Comparison of ENCODE assay signal across 9 cellular contexts in genomic region chr7:124276005-124276606, GRCh38.
A peak's percentile ranks its signal among the peaks of the same experiment; 100 is the strongest.
DNase-seq lines count a peak whose midpoint lies in the region; ATAC-seq and TF ChIP-seq lines count a peak whose summit lies in the region.
"Had no signal": no experiment of that assay in that cellular context is flagged by ENCODE, and none has a peak within 500 bp of the region (broad histone marks: within the 10 kb centered on the region; RNA-seq: fewer than 3 reads in every experiment).

No MANE protein-coding gene starts in this region.

- no peak overlapping the region for H3K4me3 ChIP-seq in fibroblast of mammary gland (ENCODE audit: control insufficient read depth, low read depth, low read length)
- H3K4me3 ChIP-seq: tibial nerve had no signal

- CTCF ChIA-PET in activated CD4-positive, alpha-beta memory T cell treated with anti-CD3 and anti-CD28 coated beads, Interleukin-2, amount 10 ng/mL, durations not matched to agents 7 days and 5 days (lab: Charles Lee): no interaction called here

- H3K9me3 Mint-ChIP-seq in activated CD4-positive, alpha-beta memory T cell treated with anti-CD3 and anti-CD28 coated beads, Interleukin-2, amount 10 ng/mL, durations not matched to agents 7 days and 5 days: peaks cover 9% of the 10 kb centered on the region
- no peaks in the 10 kb centered on the region for H3K9me3 Mint-ChIP-seq in activated T-helper 2 cell treated with anti-CD3 and anti-CD28 coated beads, Interferon-gamma antibody, Interleukin-2, Interleukin-4, amounts not matched to agents 10 μg/mL and 5 μg/mL and 100 μg/mL, durations not matched to agents 14 hours and 24 hours and 36 hours

- H3K4me1 Mint-ChIP-seq in activated CD4-positive, alpha-beta memory T cell treated with anti-CD3 and anti-CD28 coated beads, Interleukin-2, amount 10 ng/mL, durations not matched to agents 7 days and 5 days: no peaks in the 10 kb centered on the region
- no peaks in the 10 kb centered on the region for H3K4me1 Mint-ChIP-seq in activated T-helper 2 cell treated with anti-CD3 and anti-CD28 coated beads, Interferon-gamma antibody, Interleukin-2, Interleukin-4, amounts not matched to agents 10 μg/mL and 5 μg/mL and 100 μg/mL, durations not matched to agents 14 hours and 24 hours and 36 hours (ENCODE audit: low read depth)

- no peaks in the 10 kb centered on the region for H3K36me3 Mint-ChIP-seq in activated CD4-positive, alpha-beta memory T cell treated with anti-CD3 and anti-CD28 coated beads, Interleukin-2, amount 10 ng/mL, durations not matched to agents 7 days and 5 days (ENCODE audit: low read depth)
- no peaks in the 10 kb centered on the region for H3K36me3 Mint-ChIP-seq in activated T-helper 2 cell treated with anti-CD3 and anti-CD28 coated beads, Interferon-gamma antibody, Interleukin-2, Interleukin-4, amounts not matched to agents 10 μg/mL and 5 μg/mL and 100 μg/mL, durations not matched to agents 14 hours and 24 hours and 36 hours (ENCODE audit: low read depth)

- H3K4me3 Mint-ChIP-seq in activated CD4-positive, alpha-beta memory T cell treated with anti-CD3 and anti-CD28 coated beads, Interleukin-2, amount 10 ng/mL, durations not matched to agents 7 days and 5 days: no peak overlapping the region
- no peak overlapping the region for H3K4me3 Mint-ChIP-seq in activated T-helper 2 cell treated with anti-CD3 and anti-CD28 coated beads, Interferon-gamma antibody, Interleukin-2, Interleukin-4, amounts not matched to agents 10 μg/mL and 5 μg/mL and 100 μg/mL, durations not matched to agents 14 hours and 24 hours and 36 hours (ENCODE audit: low read depth)

- H3K27me3 Mint-ChIP-seq in activated CD4-positive, alpha-beta memory T cell treated with anti-CD3 and anti-CD28 coated beads, Interleukin-2, amount 10 ng/mL, durations not matched to agents 7 days and 5 days: no peaks in the 10 kb centered on the region
- H3K27me3 Mint-ChIP-seq in activated T-helper 2 cell treated with anti-CD3 and anti-CD28 coated beads, Interferon-gamma antibody, Interleukin-2, Interleukin-4, amounts not matched to agents 10 μg/mL and 5 μg/mL and 100 μg/mL, durations not matched to agents 14 hours and 24 hours and 36 hours (ENCODE audit: low read depth): no peaks in the 10 kb centered on the region

- POLR2A ChIA-PET in activated CD4-positive, alpha-beta memory T cell treated with anti-CD3 and anti-CD28 coated beads, Interleukin-2, amount 10 ng/mL, durations not matched to agents 7 days and 5 days (lab: Charles Lee): no interaction called here

- DNase-seq in Caki2 (ENCODE audit: low read depth): peak; percentile 18
- peak; percentile 2 for DNase-seq in NCI-H748 treated with DMSO at 0.1 percent for 48 hours (lab: John Stamatoyannopoulos, UW)
- DNase-seq in fibroblast of mammary gland (ENCODE audit: low read depth): no peak
- DNase-seq in activated CD4-positive, alpha-beta memory T cell treated with anti-CD3 and anti-CD28 coated beads, Interleukin-2, amount 10 ng/mL, durations not matched to agents 7 days and 5 days: no peak
- no peak for DNase-seq in activated T-helper 2 cell treated with anti-CD3 and anti-CD28 coated beads, Interferon-gamma antibody, Interleukin-2, Interleukin-4, amounts not matched to agents 10 μg/mL and 5 μg/mL and 100 μg/mL, durations not matched to agents 14 hours and 24 hours and 36 hours (ENCODE audit: low spot score)
- no peak for DNase-seq in activated naive CD4-positive, alpha-beta T cell treated with anti-CD3 and anti-CD28 coated beads, Interleukin-2, amount 50 U/mL, for 16 hours

- intact Hi-C loops in activated T-helper 2 cell treated with anti-CD3 and anti-CD28 coated beads, Interferon-gamma antibody, Interleukin-2, Interleukin-4, amounts not matched to agents 10 μg/mL and 5 μg/mL and 100 μg/mL, durations not matched to agents 14 hours and 24 hours and 36 hours (cut with micrococcal nuclease): no loop called here

- ATAC-seq in GM18907 (IDR thresholded peaks at IDR 0.05; ENCODE audit: unreplicated experiment) (peak; percentile 98), HG03045 (IDR thresholded peaks at IDR 0.05; ENCODE audit: unreplicated experiment) (peak; percentile 96)

- TF ChIP-seq CTCF in fibroblast of mammary gland (conservative IDR thresholded peaks at IDR 0.05; ENCODE audit: control insufficient read depth, insufficient read depth, low read depth, low read length): peak; percentile 18

- in situ Hi-C loops in Caki2 (cut with HindIII; ENCODE audit: low pct_unique_long_range_greater_than_20kb, low sequenced_read_pairs): no loop called here

- no peak overlapping the region for H3K27ac Mint-ChIP-seq in activated CD4-positive, alpha-beta memory T cell treated with anti-CD3 and anti-CD28 coated beads, Interleukin-2, amount 10 ng/mL, durations not matched to agents 7 days and 5 days
- H3K27ac Mint-ChIP-seq in activated T-helper 2 cell treated with anti-CD3 and anti-CD28 coated beads, Interferon-gamma antibody, Interleukin-2, Interleukin-4, amounts not matched to agents 10 μg/mL and 5 μg/mL and 100 μg/mL, durations not matched to agents 14 hours and 24 hours and 36 hours: no peak overlapping the region

Comparison
In these comparisons a context has a peak if more than half of its experiments do, and no peak if none do; other contexts are left out.
1. DNase-seq: peak in Caki2 (single experiment) and NCI-H748 treated with DMSO at 0.1 percent for 48 hours (single experiment); none in fibroblast of mammary gland (single experiment), activated CD4-positive, alpha-beta memory T cell treated with anti-CD3 and anti-CD28 coated beads, Interleukin-2, amount 10 ng/mL, durations not matched to agents 7 days and 5 days (single experiment), activated T-helper 2 cell treated with anti-CD3 and anti-CD28 coated beads, Interferon-gamma antibody, Interleukin-2, Interleukin-4, amounts not matched to agents 10 μg/mL and 5 μg/mL and 100 μg/mL, durations not matched to agents 14 hours and 24 hours and 36 hours (single experiment) and activated naive CD4-positive, alpha-beta T cell treated with anti-CD3 and anti-CD28 coated beads, Interleukin-2, amount 50 U/mL, for 16 hours (single experiment).